In the genomic region with DNA sequence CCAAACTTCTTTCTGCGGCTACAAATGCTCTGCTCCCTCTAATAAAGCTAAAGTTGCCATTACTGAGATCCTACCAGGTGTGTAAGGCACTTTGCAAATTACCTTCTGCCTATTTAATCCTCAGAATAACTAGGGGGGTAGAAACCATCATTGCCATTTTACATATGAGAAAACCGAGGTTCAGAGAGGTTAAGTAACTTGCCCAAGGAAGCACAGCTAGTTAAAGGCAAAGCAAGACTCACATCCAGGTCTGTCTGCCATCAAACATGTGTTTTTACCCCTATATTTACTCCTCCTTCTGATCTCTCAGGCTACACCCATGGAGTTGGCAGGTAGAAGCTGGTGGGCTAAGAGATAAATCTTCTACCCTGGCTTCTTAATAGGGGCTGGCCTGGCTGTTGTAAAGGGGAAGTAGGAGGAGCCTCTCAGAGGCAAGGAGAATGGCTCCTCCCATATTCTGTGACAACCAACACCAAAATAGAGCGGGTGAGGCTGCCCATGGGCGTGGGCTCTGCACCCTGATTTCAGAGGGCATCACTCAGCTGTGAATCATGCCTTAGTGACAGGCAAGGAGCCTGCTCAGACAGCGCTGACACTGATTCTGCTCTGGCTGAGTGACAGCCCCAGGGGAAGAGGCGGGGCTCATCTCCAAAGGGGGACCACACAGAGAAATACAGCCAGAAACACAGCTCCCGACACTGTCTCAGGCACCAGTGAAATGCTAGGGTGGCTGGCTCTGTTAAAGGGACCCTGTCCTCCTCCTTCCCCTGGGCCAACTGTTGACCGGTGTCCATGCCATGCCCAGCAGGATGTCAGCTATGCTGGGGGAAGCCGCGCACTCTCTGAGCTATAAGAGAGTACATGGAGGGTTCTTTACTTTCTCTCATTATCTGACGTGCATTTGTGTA, we compare ENCODE assay signal across 8 cellular contexts.
DNase-seq lines count a peak whose midpoint lies in the region; ATAC-seq lines count a peak whose summit lies in the region.

No MANE protein-coding gene starts in this region.

- DNase-seq in AG08395 (ENCODE audit: low spot score) (peak; percentile 62), iris pigment epithelial cell (ENCODE audit: low read depth) (peak; percentile 25), cerebellar nuclear complex (lab: John Stamatoyannopoulos, UW) (no peak)
- DNase-seq in stimulated activated CD4-positive, alpha-beta T cell treated with anti-CD3 and anti-CD28 coated beads, Interleukin-1b, Interleukin-23, amount 100 ng/mL, for 48 hours: peak; percentile 79

- peaks cover 2% of the 10 kb centered on the region for H3K36me3 Mint-ChIP-seq in T-helper 1 cell treated with Interleukin-12 subunit alpha and Interleukin-12 subunit beta and Interleukin-4 antibody, amounts not matched to agents 30 μg/mL and 1 μg/mL, for 36 hours (ENCODE audit: low read depth)

- H3K27me3 Mint-ChIP-seq in T-helper 1 cell treated with Interleukin-12 subunit alpha and Interleukin-12 subunit beta and Interleukin-4 antibody, amounts not matched to agents 30 μg/mL and 1 μg/mL, for 36 hours (ENCODE audit: low read depth): peaks cover 40% of the 10 kb centered on the region

- H3K4me3 Mint-ChIP-seq in T-helper 1 cell treated with Interleukin-12 subunit alpha and Interleukin-12 subunit beta and Interleukin-4 antibody, amounts not matched to agents 30 μg/mL and 1 μg/mL, for 36 hours: peak overlapping the region; percentile 30

- H3K27ac ChIP-seq in angular gyrus (ENCODE audit: low read depth, low read length): peak overlapping the region; percentile 1

- H3K9me3 Mint-ChIP-seq in T-helper 1 cell treated with Interleukin-12 subunit alpha and Interleukin-12 subunit beta and Interleukin-4 antibody, amounts not matched to agents 30 μg/mL and 1 μg/mL, for 36 hours: no peaks in the 10 kb centered on the region

- peaks cover 58% of the 10 kb centered on the region for H3K4me1 Mint-ChIP-seq in T-helper 1 cell treated with Interleukin-12 subunit alpha and Interleukin-12 subunit beta and Interleukin-4 antibody, amounts not matched to agents 30 μg/mL and 1 μg/mL, for 36 hours (ENCODE audit: low read depth)

- no peak overlapping the region for H3K27ac Mint-ChIP-seq in T-helper 1 cell treated with Interleukin-12 subunit alpha and Interleukin-12 subunit beta and Interleukin-4 antibody, amounts not matched to agents 30 μg/mL and 1 μg/mL, for 36 hours

- ATAC-seq in GM19438 (IDR thresholded peaks at IDR 0.05; ENCODE audit: low read depth, unreplicated experiment): peak; percentile 76
- peak; percentile 83 for ATAC-seq in HG03469 (IDR thresholded peaks at IDR 0.05; ENCODE audit: unreplicated experiment)

Comparison
In these comparisons a context has a peak if more than half of its experiments do, and no peak if none do; other contexts are left out.
1. DNase-seq: peak in AG08395 (single experiment), iris pigment epithelial cell (single experiment) and stimulated activated CD4-positive, alpha-beta T cell treated with anti-CD3 and anti-CD28 coated beads, Interleukin-1b, Interleukin-23, amount 100 ng/mL, for 48 hours (single experiment); none in cerebellar nuclear complex (0 of 2).